25 cellular contexts compared by ENCODE assay signal in genomic region chr14:55589171-55589570, GRCh38. TPM values are rescaled to one million over a fixed set of nuclear protein-coding genes. Genes with fewer than 3 reads are reported as not detected.
DNase-seq lines count a peak whose midpoint lies in the region; ATAC-seq and TF ChIP-seq lines count a peak whose summit lies in the region.
"Had no signal": no experiment of that assay in that cellular context is flagged by ENCODE, and none has a peak within 500 bp of the region (broad histone marks: within the 10 kb centered on the region; RNA-seq: fewer than 3 reads in every experiment).

No MANE protein-coding gene starts in this region.

- peaks cover 36% of the 10 kb centered on the region for H4K20me1 ChIP-seq in PC-9 (ENCODE audit: insufficient read depth)

- H2AFZ ChIP-seq in PC-9, result no peak overlapping the region

- POLR2A ChIA-PET in activated CD4-positive, alpha-beta T cell treated with anti-CD3 and anti-CD28 coated beads for 36 hours (lab: Charles Lee), result no interaction called here
- POLR2A ChIA-PET in PC-9 (lab: Charles Lee; ENCODE audit: unreplicated experiment), result no interaction called here

- no peaks in the 10 kb centered on the region for H3K27me3 Mint-ChIP-seq in activated CD4-positive, alpha-beta T cell treated with anti-CD3 and anti-CD28 coated beads for 36 hours
- H3K27me3 Mint-ChIP-seq: progenitor cell of endocrine pancreas; stimulated activated memory B cell treated with anti-CD40 and anti-IgM and Interleukin-4, amounts not matched to agents 10 μg/mL and 1 μg/mL and 100 μg/mL, for 72 hours had no signal

- H3K36me3 ChIP-seq in heart right ventricle, result no peaks in the 10 kb centered on the region
- H3K36me3 ChIP-seq in right atrium auricular region, result no peaks in the 10 kb centered on the region
- no peaks in the 10 kb centered on the region for H3K36me3 ChIP-seq in aorta (ENCODE audit: control insufficient read depth in 1 of 2, insufficient read depth in 2 of 2, low read length in 1 of 2)
- H3K36me3 ChIP-seq in PC-9 (ENCODE audit: low read depth), result peaks cover 18% of the 10 kb centered on the region; the same call in 1 of the 2 replicates
- H3K36me3 ChIP-seq: spleen, uterus had no signal

- H3K4me3 Mint-ChIP-seq in activated CD4-positive, alpha-beta T cell treated with anti-CD3 and anti-CD28 coated beads for 36 hours, result no peak overlapping the region
- H3K4me3 Mint-ChIP-seq: stimulated activated memory B cell treated with anti-CD40 and anti-IgM and Interleukin-4, amounts not matched to agents 10 μg/mL and 1 μg/mL and 100 μg/mL, for 72 hours; T-helper 2 cell treated with Interferon-gamma antibody and Interleukin-4, amounts not matched to agents 5 μg/mL and 100 μg/mL, for 36 hours had no signal

- no peaks in the 10 kb centered on the region for H3K27me3 ChIP-seq in heart right ventricle
- H3K27me3 ChIP-seq in right atrium auricular region, result no peaks in the 10 kb centered on the region
- H3K27me3 ChIP-seq in aorta (ENCODE audit: control insufficient read depth in 1 of 2, insufficient read depth in 2 of 2, low read length in 1 of 2), result no peaks in the 10 kb centered on the region
- no peaks in the 10 kb centered on the region for H3K27me3 ChIP-seq in PC-9 (ENCODE audit: insufficient read depth, low read depth)
- H3K27me3 ChIP-seq: spleen, uterus had no signal

- 68 to 73% methylated on average over 6 of the region's 6 CpGs for WGBS in heart right ventricle, 2 donors
- 22 to 23% methylated on average over 6 of the region's 6 CpGs for WGBS in aorta, 2 donors

- H3K4me1 Mint-ChIP-seq in activated CD4-positive, alpha-beta T cell treated with anti-CD3 and anti-CD28 coated beads for 36 hours, result peaks cover 64% of the 10 kb centered on the region

- CTCF ChIA-PET in activated CD4-positive, alpha-beta T cell treated with anti-CD3 and anti-CD28 coated beads for 36 hours (lab: Charles Lee), result interaction anchor here (1.4 kb wide), 1 partner anchor 59 kb away, joined by 3 read pairs; no protein-coding TSS in a partner anchor
- CTCF ChIA-PET in PC-9 (lab: Charles Lee), result no interaction called here

- H3K9me3 Mint-ChIP-seq in activated CD4-positive, alpha-beta T cell treated with anti-CD3 and anti-CD28 coated beads for 36 hours (ENCODE audit: low read depth), result no peaks in the 10 kb centered on the region
- H3K9me3 Mint-ChIP-seq: T-helper 2 cell treated with Interferon-gamma antibody and Interleukin-4, amounts not matched to agents 5 μg/mL and 100 μg/mL, for 36 hours had no signal

- H3F3A ChIP-seq in PC-9 (ENCODE audit: insufficient read depth, low read depth), result peaks cover under 1% of the 10 kb centered on the region

- TF ChIP-seq CTCF in heart right ventricle (IDR thresholded peaks at IDR 0.05) (no peak), right atrium auricular region (IDR thresholded peaks at IDR 0.05) (no peak), epithelial cell of esophagus (IDR thresholded peaks at IDR 0.05; ENCODE audit: insufficient read depth, low read depth, low read length, missing control alignments) (no peak), PC-9 (conservative IDR thresholded peaks at IDR 0.05) (no peak)

- H3K9me3 ChIP-seq in heart right ventricle (no peaks in the 10 kb centered on the region), right atrium auricular region (no peaks in the 10 kb centered on the region), aorta (ENCODE audit: control insufficient read depth, low read length) (no peaks in the 10 kb centered on the region), PC-9 (ENCODE audit: insufficient read depth, low read depth) (no peaks in the 10 kb centered on the region)
- H3K9me3 ChIP-seq: spleen, uterus had no signal

- peaks cover 4% of the 10 kb centered on the region for H3K36me3 Mint-ChIP-seq in activated CD4-positive, alpha-beta T cell treated with anti-CD3 and anti-CD28 coated beads for 36 hours (ENCODE audit: low read depth)

- H3K27ac Mint-ChIP-seq in activated CD4-positive, alpha-beta T cell treated with anti-CD3 and anti-CD28 coated beads for 36 hours, result no peak overlapping the region
- H3K27ac Mint-ChIP-seq: progenitor cell of endocrine pancreas; stimulated activated memory B cell treated with anti-CD40 and anti-IgM and Interleukin-4, amounts not matched to agents 10 μg/mL and 1 μg/mL and 100 μg/mL, for 72 hours; T-helper 2 cell treated with Interferon-gamma antibody and Interleukin-4, amounts not matched to agents 5 μg/mL and 100 μg/mL, for 36 hours had no signal

- BruUV-seq in PC-9 (replicated peaks; lab: Mats Ljungman, UMichigan), result no TSS peak

- H3K27ac ChIP-seq in heart right ventricle (peak overlapping the region in 1 of 10 donors; percentile 24), right atrium auricular region (no peak overlapping the region), aorta (ENCODE audit: low read depth in 1 of 2, low read length in 2 of 2) (no peak overlapping the region), PC-9 (no peak overlapping the region)
- H3K27ac ChIP-seq: spleen, uterus had no signal

- ATAC-seq in heart right ventricle (peak; percentile 38 to 72 (median 54)), aorta (ENCODE audit: low FRiP score) (peak; percentile 81)
- no peak for ATAC-seq in activated CD4-positive, alpha-beta T cell treated with anti-CD3 and anti-CD28 coated beads for 36 hours
- ATAC-seq: K562; stimulated activated memory B cell treated with anti-CD40 and anti-IgM and Interleukin-4, amounts not matched to agents 10 μg/mL and 1 μg/mL and 100 μg/mL, for 72 hours had no signal

- no peaks in the 10 kb centered on the region for H3K9me2 ChIP-seq in PC-9 (ENCODE audit: insufficient read depth)

- no peak overlapping the region for H3K4me2 ChIP-seq in PC-9

- H3K4me1 ChIP-seq in heart right ventricle (peaks cover 0 to 100% (median 73%) of the 10 kb centered on the region in 9 donors), right atrium auricular region (peaks cover 0 to 66% of the 10 kb centered on the region in 2 donors), aorta (ENCODE audit: control insufficient read depth in 1 of 2, insufficient read depth in 2 of 2, low read length in 2 of 2) (peaks cover 3 to 12% of the 10 kb centered on the region in 2 donors), PC-9 (replicated peaks; ENCODE audit: insufficient read depth) (peaks cover 36% of the 10 kb centered on the region)

- DNase-seq in heart right ventricle (no peak), right atrium auricular region (ENCODE audit: low spot score) (no peak), epithelial cell of esophagus (ENCODE audit: low read depth) (peak; percentile 37), myocyte (ENCODE audit: low read depth) (peak; percentile 45), aorta (no peak), PC-9 (no peak), foreskin melanocyte (no peak)
- DNase-seq in activated CD4-positive, alpha-beta T cell treated with anti-CD3 and anti-CD28 coated beads for 36 hours, result no peak
- DNase-seq: activated CD4-positive, alpha-beta T cell treated with anti-CD3 and anti-CD28 coated beads, Interleukin-2, amount 50 U/mL, for 1 hour; activated naive CD4-positive, alpha-beta T cell treated with anti-CD3 and anti-CD28 coated beads, Interleukin-2, amount 50 U/mL, for 16 hours; anterior cingulate cortex; DMS79; hippocampal formation; NCI-H1694 treated with DMSO at 0.1 percent for 48 hours; NCI-H2171 treated with DMSO at 0.1 percent for 48 hours; NCI-H524 treated with DMSO at 0.1 percent for 48 hours; NK-92 treated with Interleukin-12 subunit alpha and Interleukin-12 subunit beta, amount 100 ng/mL, for 24 hours; RPMI8226; spleen; stimulated activated CD4-positive, alpha-beta T cell treated with anti-CD3 and anti-CD28 coated beads, Interleukin-4, amount 100 ng/mL, for 1 hour; uterus had no signal

- H3K79me2 ChIP-seq in PC-9 (ENCODE audit: low read depth), result peaks cover 100% of the 10 kb centered on the region

- intact Hi-C loops in heart right ventricle (cut with DNase I) (loop anchor here in 3 of 10 donors (10.0 kb wide), 3 partner anchors 56 to 144 kb away; partner anchors contain the start of gene TBPL2 (in 1 of the 3)), aorta (cut with DNase I) (loop anchor here in 1 of 2 donors (10.0 kb wide), 1 partner anchor 144 kb away; the partner anchor contains the start of gene TBPL2), PC-9 (cut with micrococcal nuclease; ENCODE audit: unreplicated experiment) (no loop called here)
- intact Hi-C loops in activated CD4-positive, alpha-beta T cell treated with anti-CD3 and anti-CD28 coated beads for 36 hours (cut with DNase I, micrococcal nuclease), result loop anchor here in 1 of 2 experiments (10.0 kb wide), 1 partner anchor 536 kb away; no protein-coding TSS in a partner anchor

- H3K4me3 ChIP-seq in heart right ventricle (no peak overlapping the region), right atrium auricular region (no peak overlapping the region), epithelial cell of esophagus (ENCODE audit: low read length) (no peak overlapping the region), aorta (ENCODE audit: low read length in 2 of 2) (no peak overlapping the region), PC-9 (no peak overlapping the region)
- H3K4me3 ChIP-seq: K562, spleen, uterus had no signal

RNA-seq across cellular contexts. Expression of gene KTN1, which starts 9.2 kb away (rescaled TPM):
- total RNA-seq in heart right ventricle (100 to 1,000 TPM; 205 to 293 (median 254) TPM), right atrium auricular region (100 to 1,000 TPM; 128 to 209 TPM), myocyte (203 and 227 TPM in 2 replicates), aorta (100 to 1,000 TPM; 191 to 216 TPM), PC-9 (2021) (188 and 250 TPM in 2 replicates)
- polyA plus RNA-seq in heart right ventricle (100 to 1,000 TPM; 161 to 174 TPM), aorta (100 to 1,000 TPM in 1 of 2 donors, 10 to 100 TPM in 1; 86.8 to 143 TPM)
- polyA plus RNA-seq in myocyte (2012), result 58.0 TPM
- 100 to 1,000 TPM; 117 to 138 TPM for total RNA-seq in activated CD4-positive, alpha-beta T cell treated with anti-CD3 and anti-CD28 coated beads for 36 hours

Comparison
In these comparisons a context has a peak if more than half of its experiments do, and no peak if none do; other contexts are left out.
1. DNase-seq: peak in epithelial cell of esophagus (single experiment) and myocyte (single experiment); none in heart right ventricle (0 of 2), right atrium auricular region (single experiment), aorta (0 of 2), activated CD4-positive, alpha-beta T cell treated with anti-CD3 and anti-CD28 coated beads for 36 hours (single experiment), PC-9 (0 of 2) and foreskin melanocyte (single experiment).